Comparison of ENCODE assay signal across 7 cellular contexts in genomic region chr16:5615868-5616642, GRCh38.
A peak's percentile ranks its signal among the peaks of the same experiment; 100 is the strongest.
DNase-seq lines count a peak whose midpoint lies in the region; TF ChIP-seq lines count a peak whose summit lies in the region.

No MANE protein-coding gene starts in this region.

- H4K20me1 ChIP-seq in OCI-LY7 (ENCODE audit: insufficient read depth, low read length): no peaks in the 10 kb centered on the region

- peak overlapping the region; percentile 90 for H2AFZ ChIP-seq in OCI-LY7 (ENCODE audit: low read length)

- no peaks in the 10 kb centered on the region for H3K79me2 ChIP-seq in OCI-LY7 (ENCODE audit: insufficient read depth, low read depth, low read length)

- TF ChIP-seq CTCF in HFF-Myc (IDR thresholded peaks at IDR 0.05; ENCODE audit: low read depth, low read length, missing control alignments): peak; percentile 58
- TF ChIP-seq CTCF in OCI-LY7 (conservative IDR thresholded peaks at IDR 0.05; ENCODE audit: low read length): peak; percentile 84

- no peaks in the 10 kb centered on the region for H3K9me3 ChIP-seq in OCI-LY7 (ENCODE audit: low read length)

- intact Hi-C loops in OCI-LY7 (cut with micrococcal nuclease; ENCODE audit: unreplicated experiment): no loop called here

- H3K4me1 ChIP-seq in OCI-LY7 (ENCODE audit: insufficient read depth, low read length, poor library complexity, severe bottlenecking): no peaks in the 10 kb centered on the region

- H3K36me3 ChIP-seq in OCI-LY7 (ENCODE audit: insufficient read depth, low read length): no peaks in the 10 kb centered on the region

- H3K27ac ChIP-seq in OCI-LY7 (ENCODE audit: low read depth, low read length, poor library complexity, severe bottlenecking): no peak overlapping the region

- DNase-seq in GM03348 (ENCODE audit: low spot score) (peak; percentile 72), HFF-Myc (ENCODE audit: extremely low read depth, low read depth) (peak; percentile 6), OCI-LY7 (ENCODE audit: low spot score) (peak; percentile 63), astrocyte of the hippocampus (ENCODE audit: low read depth, low spot score) (peak; percentile 49), kidney glomerular epithelial cell (lab: John Stamatoyannopoulos, UW) (peak; percentile 36)
- peak; percentile 4 for DNase-seq in stimulated activated CD8-positive, alpha-beta memory T cell treated with anti-CD3 and anti-CD28 coated beads, Interleukin-7, amount 100 ng/mL, for 24 hours (ENCODE audit: low read depth)
- no peak for DNase-seq in stimulated activated naive CD4-positive, alpha-beta T cell treated with Interleukin-2 at 50 U/mL for 16 hours (lab: John Stamatoyannopoulos, UW)

- no TSS peak for BruUV-seq in OCI-LY7 (replicated peaks; lab: Mats Ljungman, UMichigan)

- peak overlapping the region; percentile 49 for H3K4me2 ChIP-seq in OCI-LY7 (ENCODE audit: low read length)

- CTCF ChIA-PET in OCI-LY7 (lab: Charles Lee; ENCODE audit: unreplicated experiment): interaction anchor here (0.6 to 1.1 kb wide), 3 partner anchors 16 to 1773 kb away, joined by 3 to 4 read pairs (median 3); no protein-coding TSS in a partner anchor

- no peaks in the 10 kb centered on the region for H3K9me2 ChIP-seq in OCI-LY7 (ENCODE audit: insufficient read depth, low read length)

- H3K4me3 ChIP-seq in HFF-Myc (replicated peaks; ENCODE audit: low read depth, low read length) (no peak overlapping the region), OCI-LY7 (ENCODE audit: low read depth, low read length, poor library complexity, severe bottlenecking) (peak overlapping the region; percentile 23)

- POLR2A ChIA-PET in OCI-LY7 (lab: Charles Lee): interaction anchor here (0.6 to 1.0 kb wide), 2 partner anchors 32 to 351 kb away, joined by 3 read pairs; no protein-coding TSS in a partner anchor
